ENCODE assay signal across 9 cellular contexts in the genomic region with DNA sequence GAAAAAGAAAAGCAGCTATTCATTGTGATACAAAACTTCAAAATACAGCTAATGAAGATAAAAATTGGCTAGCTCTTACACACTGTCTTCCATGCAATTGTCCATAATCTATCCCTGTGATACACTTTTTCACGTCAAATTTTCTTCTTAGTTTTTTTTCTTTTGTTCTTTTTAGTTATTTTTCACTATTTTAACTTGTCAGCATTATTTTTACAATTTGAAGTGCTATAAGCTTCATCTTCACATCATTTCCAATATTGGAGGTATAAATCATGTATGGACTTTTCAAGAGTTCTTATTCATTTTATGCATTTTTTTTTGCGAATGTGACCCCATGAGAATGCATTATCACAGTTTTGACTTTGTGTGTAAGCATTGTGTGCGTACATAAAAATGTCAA. TPM values are rescaled to one million over a fixed set of nuclear protein-coding genes. Genes with fewer than 3 reads are reported as not detected.
"Had no signal": no experiment of that assay in that cellular context is flagged by ENCODE, and none has a peak within 500 bp of the region (broad histone marks: within the 10 kb centered on the region; RNA-seq: fewer than 3 reads in every experiment).

No MANE protein-coding gene starts in this region.

- H3K27ac ChIP-seq: HL-60, KMS-11 had no signal

- DNase-seq: Karpas-422, KBM-7, KG1 had no signal

- H3K4me2 ChIP-seq: KMS-11 had no signal

- H3K9ac ChIP-seq: KMS-11 had no signal

- FAIRE-seq: HTR-8/SVneo had no signal

RNA-seq across cellular contexts. Expression of a gene that starts 4.1 kb away (rescaled TPM):
- total RNA-seq: HT-29, HT1080 had no signal
- polyA plus RNA-seq: IgD-negative memory B cell had no signal

RNA-seq across cellular contexts. Expression of a gene that starts 51.9 kb away (rescaled TPM):
- total RNA-seq: HT-29, HT1080 had no signal
- polyA plus RNA-seq: IgD-negative memory B cell had no signal
